Comparison of ENCODE assay signal across 1 cellular context in the genomic region with DNA sequence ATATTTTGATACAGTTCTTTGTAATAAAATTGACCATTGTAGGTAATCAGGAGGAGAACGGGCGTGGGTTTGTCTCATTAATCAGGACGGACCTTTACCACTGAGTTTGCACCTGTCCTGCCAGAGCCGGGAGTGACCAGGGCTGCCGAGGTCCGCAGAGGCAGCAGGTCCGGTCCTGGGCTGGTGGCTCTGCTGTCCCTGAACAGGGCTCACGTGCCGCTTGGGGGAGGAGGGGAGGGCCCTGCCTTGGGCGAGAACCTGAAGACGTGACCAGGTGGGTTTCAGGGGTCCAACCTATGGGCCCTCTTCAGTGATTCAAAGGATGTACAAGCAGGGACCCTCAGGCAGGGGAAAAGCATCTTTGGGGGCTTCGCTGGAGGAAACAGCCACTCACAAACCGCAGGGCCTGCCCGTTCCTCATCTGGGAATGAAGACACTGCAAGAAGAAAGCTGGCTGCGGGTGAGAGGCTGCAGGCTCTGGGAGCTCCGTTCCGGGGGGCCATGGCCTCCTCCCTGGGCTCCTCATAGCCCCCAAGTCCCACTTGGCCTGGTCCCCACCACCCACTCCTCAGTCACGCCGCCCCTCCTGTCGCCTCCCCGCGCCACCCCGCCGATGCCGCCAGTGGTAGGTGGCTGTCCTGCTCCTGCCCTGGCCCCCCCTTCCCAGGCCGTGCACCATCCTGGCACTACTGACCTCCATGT.
TF ChIP-seq lines count a peak whose summit lies in the region.

No MANE protein-coding gene starts in this region.

TF ChIP-seq in HepG2, 621 proteins besides CTCF, POLR2A, EP300 and RAD21:
- TF ChIP-seq GABPB1 (CRISPR knock-in tag; IDR thresholded peaks at IDR 0.05), result no peak
- TF ChIP-seq EEA1 (CRISPR knock-in tag; IDR thresholded peaks at IDR 0.05; ENCODE audit: borderline replicate concordance), result no peak
- no peak for TF ChIP-seq ZFP36L2 (CRISPR knock-in tag; IDR thresholded peaks at IDR 0.05)
- peak; percentile 46 for TF ChIP-seq AGO2 (optimal IDR thresholded peaks at IDR 0.05; ENCODE audit: low read depth, low read length)
- no peak for TF ChIP-seq ZNF253 (CRISPR knock-in tag; IDR thresholded peaks at IDR 0.05; ENCODE audit: borderline replicate concordance)
- TF ChIP-seq, protein P1, sequence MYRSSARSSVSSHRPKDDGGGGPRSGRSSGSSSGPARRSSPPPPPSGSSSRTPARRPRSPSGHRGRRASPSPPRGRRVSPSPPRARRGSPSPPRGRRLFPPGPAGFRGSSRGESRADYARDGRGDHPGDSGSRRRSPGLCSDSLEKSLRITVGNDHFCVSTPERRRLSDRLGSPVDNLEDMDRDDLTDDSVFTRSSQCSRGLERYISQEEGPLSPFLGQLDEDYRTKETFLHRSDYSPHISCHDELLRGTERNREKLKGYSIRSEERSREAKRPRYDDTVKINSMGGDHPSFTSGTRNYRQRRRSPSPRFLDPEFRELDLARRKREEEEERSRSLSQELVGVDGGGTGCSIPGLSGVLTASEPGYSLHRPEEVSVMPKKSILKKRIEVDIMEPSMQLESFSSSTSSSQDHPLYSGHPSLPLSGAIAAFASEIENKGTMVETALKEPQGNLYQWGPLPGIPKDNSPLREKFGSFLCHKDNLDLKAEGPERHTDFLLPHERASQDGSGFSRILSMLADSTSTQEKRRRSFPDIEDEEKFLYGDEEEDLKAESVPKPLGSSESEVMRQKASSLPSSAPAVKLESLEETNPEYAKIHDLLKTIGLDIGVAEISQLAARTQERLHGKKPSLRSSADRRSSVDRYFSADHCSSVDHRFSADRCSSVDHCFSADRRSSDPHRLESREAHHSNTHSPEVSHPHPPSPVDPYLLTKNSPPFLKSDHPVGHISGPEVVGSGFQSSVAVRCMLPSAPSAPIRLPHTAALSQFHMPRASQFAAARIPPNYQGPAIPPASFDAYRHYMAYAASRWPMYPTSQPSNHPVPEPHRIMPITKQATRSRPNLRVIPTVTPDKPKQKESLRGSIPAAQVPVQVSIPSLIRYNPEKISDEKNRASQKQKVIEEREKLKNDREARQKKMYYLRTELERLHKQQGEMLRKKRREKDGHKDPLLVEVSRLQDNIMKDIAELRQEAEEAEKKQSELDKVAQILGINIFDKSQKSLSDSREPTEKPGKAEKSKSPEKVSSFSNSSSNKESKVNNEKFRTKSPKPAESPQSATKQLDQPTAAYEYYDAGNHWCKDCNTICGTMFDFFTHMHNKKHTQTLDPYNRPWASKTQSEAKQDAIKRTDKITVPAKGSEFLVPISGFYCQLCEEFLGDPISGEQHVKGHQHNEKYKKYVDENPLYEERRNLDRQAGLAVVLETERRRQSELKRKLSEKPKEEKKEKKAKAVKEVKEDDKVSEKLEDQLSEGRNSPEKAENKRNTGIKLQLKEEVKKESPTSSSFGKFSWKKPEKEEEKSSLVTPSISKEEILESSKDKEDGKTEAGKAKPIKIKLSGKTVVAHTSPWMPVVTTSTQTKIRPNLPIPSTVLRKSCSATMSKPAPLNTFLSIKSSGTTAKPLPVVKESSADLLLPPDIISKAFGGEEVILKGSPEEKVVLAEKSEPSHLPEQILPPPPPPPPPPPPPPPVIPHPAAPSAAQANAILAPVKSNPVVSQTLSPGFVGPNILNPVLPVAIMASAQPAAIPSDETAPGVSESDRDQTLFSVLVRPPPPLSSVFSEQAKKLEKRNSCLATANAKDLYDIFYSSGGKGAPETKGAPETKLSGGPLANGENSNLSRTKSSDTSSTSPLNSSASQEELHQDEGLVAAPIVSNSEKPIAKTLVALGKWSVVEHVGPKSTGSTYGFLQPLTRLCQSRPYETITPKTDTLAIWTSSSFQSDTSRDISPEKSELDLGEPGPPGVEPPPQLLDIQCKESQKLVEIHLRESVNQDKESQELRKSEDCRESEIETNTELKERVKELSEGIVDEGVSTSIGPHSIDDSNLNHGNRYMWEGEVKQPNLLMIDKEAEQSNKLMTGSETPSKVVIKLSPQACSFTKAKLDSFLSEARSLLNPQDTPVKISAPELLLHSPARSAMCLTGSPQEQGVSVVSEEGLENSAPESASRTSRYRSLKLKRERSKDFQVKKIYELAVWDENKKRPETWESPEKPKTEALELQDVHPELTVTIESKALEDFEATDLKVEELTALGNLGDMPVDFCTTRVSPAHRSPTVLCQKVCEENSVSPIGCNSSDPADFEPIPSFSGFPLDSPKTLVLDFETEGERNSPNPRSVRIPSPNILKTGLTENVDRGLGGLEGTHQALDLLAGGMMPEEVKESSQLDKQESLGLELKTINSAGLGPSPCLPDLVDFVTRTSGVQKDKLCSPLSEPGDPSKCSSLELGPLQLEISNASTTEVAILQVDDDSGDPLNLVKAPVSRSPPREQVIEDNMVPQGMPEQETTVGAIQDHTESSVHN (CRISPR knock-in tag; IDR thresholded peaks at IDR 0.05), result no peak
- no peak for TF ChIP-seq TBP (CRISPR knock-in tag; IDR thresholded peaks at IDR 0.05)
- no peak for TF ChIP-seq ZNF484 (CRISPR knock-in tag; IDR thresholded peaks at IDR 0.05; ENCODE audit: borderline replicate concordance, low read depth)
